ENCODE assay signal across 22 cellular contexts in the genomic region with DNA sequence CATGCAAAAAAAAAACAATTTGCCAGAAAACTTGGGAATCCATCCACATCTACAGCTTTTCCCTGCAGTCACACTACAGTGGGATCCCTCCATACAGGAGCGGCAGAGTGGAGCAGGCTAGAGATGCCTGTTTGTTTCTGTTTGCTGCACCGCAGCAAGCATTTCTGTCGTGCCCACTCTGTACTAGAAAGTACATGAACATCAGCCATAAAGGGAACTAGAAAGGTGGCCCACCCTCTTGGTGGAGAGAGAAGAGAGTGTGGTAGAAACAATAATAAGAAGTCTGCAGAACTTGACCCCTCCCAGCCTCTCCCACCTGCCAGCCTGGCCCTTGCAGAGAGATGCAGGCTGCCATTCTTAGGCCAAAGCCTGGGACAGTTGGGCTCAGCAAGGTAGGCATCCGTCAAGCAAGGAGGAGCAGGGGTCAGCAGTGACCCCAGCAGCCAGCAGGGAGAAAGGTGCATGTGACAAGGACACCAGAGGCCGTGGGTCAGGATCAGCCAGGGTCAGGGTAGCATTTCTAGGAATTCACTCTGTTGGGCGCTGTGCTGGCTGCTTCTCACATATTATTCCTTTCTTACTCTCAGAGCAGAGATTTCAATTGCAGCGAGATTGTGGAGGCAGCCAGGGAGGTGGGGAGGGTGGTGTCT.
DNase-seq lines count a peak whose midpoint lies in the region; ATAC-seq and TF ChIP-seq lines count a peak whose summit lies in the region.
"Had no signal": no experiment of that assay in that cellular context is flagged by ENCODE, and none has a peak within 500 bp of the region (broad histone marks: within the 10 kb centered on the region; RNA-seq: fewer than 3 reads in every experiment).

No MANE protein-coding gene starts in this region.

- DNase-seq in Caco-2, result no peak
- no peak for DNase-seq in RWPE1 (ENCODE audit: low spot score)
- no peak for DNase-seq in glutamatergic neuron
- DNase-seq in osteocyte (ENCODE audit: extremely low spot score, unreplicated experiment), result no peak
- DNase-seq in NCI-H510A (lab: John Stamatoyannopoulos, UW), result no peak
- DNase-seq in tibial nerve (ENCODE audit: low spot score in 2 of 2), result no peak
- no peak for DNase-seq in Right ventricle myocardium inferior (ENCODE audit: missing footprints)
- DNase-seq: CD4-positive, CD25-positive, alpha-beta regulatory T cell; DMS53; GOT3; HCEC 1CT; NCI-H1048; NCI-H1436; NCI-H187; NCI-H2081 treated with DMSO at 0.1 percent for 48 hours; NCI-H2171; NCI-H524 treated with DMSO at 0.1 percent for 48 hours; NCI-H774; Right ventricle myocardium superior had no signal

- peak overlapping the region; percentile 68 for H3K27ac ChIP-seq in RWPE1
- H3K27ac ChIP-seq in tibial nerve, result peak overlapping the region in 2 of 4 donors; percentile 11 to 74
- H3K27ac ChIP-seq: BLaER1, SJSA1 had no signal

- POLR2A ChIA-PET in Caco-2 (lab: Charles Lee), result no interaction called here
- POLR2A ChIA-PET in RWPE1 (lab: Yijun Ruan, JAX; ENCODE audit: low non-redundant PET), result no interaction called here

- H3K9me3 Mint-ChIP-seq in Caco-2 (ENCODE audit: unreplicated experiment) (no peaks in the 10 kb centered on the region), glutamatergic neuron (ENCODE audit: unreplicated experiment) (peaks cover 12% of the 10 kb centered on the region), osteocyte (ENCODE audit: unreplicated experiment) (no peaks in the 10 kb centered on the region)
- H3K9me3 Mint-ChIP-seq: CD4-positive, CD25-positive, alpha-beta regulatory T cell had no signal

- intact Hi-C loops in Caco-2 (cut with micrococcal nuclease; ENCODE audit: unreplicated experiment), result no loop called here
- intact Hi-C loops in Right ventricle myocardium inferior (cut with DNase I), result no loop called here

- peaks cover 43% of the 10 kb centered on the region for H3K4me1 Mint-ChIP-seq in Caco-2 (ENCODE audit: low read depth, unreplicated experiment)
- H3K4me1 Mint-ChIP-seq in glutamatergic neuron (ENCODE audit: low read depth, unreplicated experiment), result peaks cover 31% of the 10 kb centered on the region
- H3K4me1 Mint-ChIP-seq in osteocyte (ENCODE audit: unreplicated experiment), result peaks cover 62% of the 10 kb centered on the region
- H3K4me1 Mint-ChIP-seq: CD4-positive, CD25-positive, alpha-beta regulatory T cell had no signal

- H3K36me3 ChIP-seq in Caco-2 (ENCODE audit: control insufficient read depth, insufficient read depth, low read length) (peaks cover 7% of the 10 kb centered on the region), tibial nerve (peaks cover 0 to 8% (median 0%) of the 10 kb centered on the region in 3 donors)
- H3K36me3 ChIP-seq: BLaER1 had no signal

- H3K4me3 Mint-ChIP-seq in Caco-2 (ENCODE audit: unreplicated experiment) (no peak overlapping the region), glutamatergic neuron (ENCODE audit: unreplicated experiment) (no peak overlapping the region), osteocyte (ENCODE audit: unreplicated experiment) (no peak overlapping the region)
- H3K4me3 Mint-ChIP-seq: CD4-positive, CD25-positive, alpha-beta regulatory T cell had no signal

- no peak for TF ChIP-seq POLR2A in tibial nerve (IDR thresholded peaks at IDR 0.05)

- TF ChIP-seq EP300 in tibial nerve (IDR thresholded peaks at IDR 0.05), result no peak

- H3K4me1 ChIP-seq in Caco-2 (peaks cover 53% of the 10 kb centered on the region), tibial nerve (peaks cover 5 to 54% (median 11%) of the 10 kb centered on the region in 4 donors)

- H3K27me3 Mint-ChIP-seq in Caco-2 (ENCODE audit: insufficient read depth, unreplicated experiment) (no peaks in the 10 kb centered on the region), glutamatergic neuron (ENCODE audit: unreplicated experiment) (peaks cover 2% of the 10 kb centered on the region), osteocyte (ENCODE audit: unreplicated experiment) (no peaks in the 10 kb centered on the region)

- TF ChIP-seq CTCF in Caco-2 (IDR thresholded peaks at IDR 0.05; ENCODE audit: insufficient read depth in 1 of 2, low read depth in 1 of 2, low read length in 1 of 2, severe bottlenecking in 1 of 2, unreplicated experiment in 1 of 2) (no peak), RWPE1 (conservative IDR thresholded peaks at IDR 0.05; ENCODE audit: low read depth) (no peak), glutamatergic neuron (IDR thresholded peaks at IDR 0.05; ENCODE audit: partially characterized antibody, unreplicated experiment) (no peak), osteocyte (IDR thresholded peaks at IDR 0.05) (no peak), tibial nerve (IDR thresholded peaks at IDR 0.05) (no peak)

- ATAC-seq in GM18907 (IDR thresholded peaks at IDR 0.05; ENCODE audit: unreplicated experiment) (no peak), Right ventricle myocardium inferior (no peak)

- H3K36me3 Mint-ChIP-seq in Caco-2 (ENCODE audit: insufficient read depth, unreplicated experiment), result peaks cover 39% of the 10 kb centered on the region
- peaks cover 2% of the 10 kb centered on the region for H3K36me3 Mint-ChIP-seq in glutamatergic neuron (ENCODE audit: unreplicated experiment)
- peaks cover 28% of the 10 kb centered on the region for H3K36me3 Mint-ChIP-seq in osteocyte (ENCODE audit: unreplicated experiment)
- H3K36me3 Mint-ChIP-seq: CD4-positive, CD25-positive, alpha-beta regulatory T cell had no signal

- H3K4me3 ChIP-seq in Caco-2 (ENCODE audit: low read depth, low read length) (no peak overlapping the region), tibial nerve (no peak overlapping the region)
- H3K4me3 ChIP-seq: BLaER1, SJSA1 had no signal

- WGBS in tibial nerve, 2 donors, result 63 to 71% methylated on average over 7 of the region's 7 CpGs

- CTCF ChIA-PET in Caco-2 (lab: Charles Lee) (no interaction called here), RWPE1 (lab: Yijun Ruan, JAX) (no interaction called here)

- H3K27ac Mint-ChIP-seq in Caco-2 (ENCODE audit: unreplicated experiment), result peak overlapping the region; percentile 78
- peak overlapping the region; percentile 31 for H3K27ac Mint-ChIP-seq in glutamatergic neuron (ENCODE audit: unreplicated experiment)
- peak overlapping the region; percentile 24 for H3K27ac Mint-ChIP-seq in osteocyte (ENCODE audit: unreplicated experiment)
- H3K27ac Mint-ChIP-seq: CD4-positive, CD25-positive, alpha-beta regulatory T cell had no signal

- no peaks in the 10 kb centered on the region for H3K27me3 ChIP-seq in Caco-2 (replicated peaks; ENCODE audit: control insufficient read depth, insufficient read depth, low read length)
- no peaks in the 10 kb centered on the region for H3K27me3 ChIP-seq in tibial nerve
- H3K27me3 ChIP-seq: BLaER1, SJSA1 had no signal

- H3K9me3 ChIP-seq in Caco-2 (no peaks in the 10 kb centered on the region), tibial nerve (no peaks in the 10 kb centered on the region)
- H3K9me3 ChIP-seq: BLaER1, SJSA1 had no signal

- no TSS peak for BruUV-seq in Caco-2 (replicated peaks; lab: Mats Ljungman, UMichigan)

Comparison
In these comparisons a context has a peak if more than half of its experiments do, and no peak if none do; other contexts are left out.
1. H3K27ac Mint-ChIP-seq: peak in every context shown above with its lines; median percentile 78 in Caco-2; 31 in glutamatergic neuron; 24 in osteocyte.